In the genomic region with DNA sequence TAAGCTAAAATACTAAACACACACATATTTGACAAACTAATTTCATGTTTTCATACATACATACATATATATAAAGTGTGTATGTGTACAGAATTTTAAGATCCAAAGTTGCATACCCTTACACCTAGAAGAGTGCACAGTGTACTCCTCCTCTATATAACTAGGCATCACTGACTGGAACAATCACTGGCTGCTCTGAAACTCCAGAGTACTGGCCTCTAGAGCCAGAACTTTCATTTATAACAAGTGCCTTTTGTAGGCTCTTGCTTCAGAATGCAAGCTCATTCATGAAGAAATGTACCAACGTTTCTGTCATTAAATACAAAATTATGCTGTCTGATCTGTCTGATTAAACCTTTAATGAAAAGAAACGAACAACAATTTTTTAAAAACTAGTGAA, we compare ENCODE assay signal across 16 cellular contexts. TPM values are rescaled to one million over a fixed set of nuclear protein-coding genes. Genes with fewer than 3 reads are reported as not detected.
"Had no signal": no experiment of that assay in that cellular context is flagged by ENCODE, and none has a peak within 500 bp of the region (broad histone marks: within the 10 kb centered on the region; RNA-seq: fewer than 3 reads in every experiment).

No MANE protein-coding gene starts in this region.

- H3K4me3 ChIP-seq: colonic mucosa, ovary, SJCRH30, tibial nerve, vagina had no signal

- H3K4me1 Mint-ChIP-seq: activated B cell treated with CpG ODN at 0.5 μM for 24 hours; activated CD4-positive, alpha-beta T cell treated with anti-CD3 and anti-CD28 coated beads, Interleukin-2, amount 10 ng/mL, durations not matched to agents 7 days and 5 days had no signal

- H3K27me3 Mint-ChIP-seq: activated B cell treated with CpG ODN at 0.5 μM for 24 hours; activated CD4-positive, alpha-beta T cell treated with anti-CD3 and anti-CD28 coated beads, Interleukin-2, amount 10 ng/mL, durations not matched to agents 7 days and 5 days; stimulated activated naive B cell treated with anti-CD40 and anti-IgM and Interleukin-4, amounts not matched to agents 10 μg/mL and 1 μg/mL and 100 μg/mL, for 72 hours had no signal

- H3K36me3 ChIP-seq: colonic mucosa, ovary had no signal

- DNase-seq: activated B cell treated with CpG ODN at 0.5 μM for 24 hours; activated CD4-positive, alpha-beta T cell treated with anti-CD3 and anti-CD28 coated beads, Interleukin-2, amount 10 ng/mL, durations not matched to agents 7 days and 5 days; activated CD8-positive, alpha-beta memory T cell treated with anti-CD3 and anti-CD28 coated beads for 24 hours; activated naive CD4-positive, alpha-beta T cell; effector memory CD4-positive, alpha-beta T cell; foreskin keratinocyte; mesendoderm; ovary; stimulated activated CD4-positive, alpha-beta T cell treated with anti-CD3 and anti-CD28 coated beads, Interleukin-15, amount 100 ng/mL, for 24 hours; stimulated activated CD4-positive, alpha-beta T cell treated with anti-CD3 and anti-CD28 coated beads, Interleukin-4, amount 100 ng/mL, for 1 hour; stimulated activated naive B cell treated with anti-CD40 and anti-IgM and Interleukin-4, amounts not matched to agents 10 μg/mL and 1 μg/mL and 100 μg/mL, for 72 hours; T-helper 2 cell had no signal

- H3K27ac ChIP-seq: colonic mucosa, foreskin keratinocyte, ovary, SJCRH30, tibial nerve, vagina had no signal

- H3K27me3 ChIP-seq: colonic mucosa, foreskin keratinocyte, ovary, SJCRH30, tibial nerve, vagina had no signal

- H3K4me3 Mint-ChIP-seq: activated B cell treated with CpG ODN at 0.5 μM for 24 hours; activated CD4-positive, alpha-beta T cell treated with anti-CD3 and anti-CD28 coated beads, Interleukin-2, amount 10 ng/mL, durations not matched to agents 7 days and 5 days; stimulated activated naive B cell treated with anti-CD40 and anti-IgM and Interleukin-4, amounts not matched to agents 10 μg/mL and 1 μg/mL and 100 μg/mL, for 72 hours had no signal

- H3K27ac Mint-ChIP-seq: activated CD4-positive, alpha-beta T cell treated with anti-CD3 and anti-CD28 coated beads, Interleukin-2, amount 10 ng/mL, durations not matched to agents 7 days and 5 days had no signal

- ATAC-seq: foreskin keratinocyte; stimulated activated naive B cell treated with anti-CD40 and anti-IgM and Interleukin-4, amounts not matched to agents 10 μg/mL and 1 μg/mL and 100 μg/mL, for 72 hours had no signal

- H3K9me3 Mint-ChIP-seq: activated B cell treated with CpG ODN at 0.5 μM for 24 hours; activated CD4-positive, alpha-beta T cell treated with anti-CD3 and anti-CD28 coated beads, Interleukin-2, amount 10 ng/mL, durations not matched to agents 7 days and 5 days; stimulated activated naive B cell treated with anti-CD40 and anti-IgM and Interleukin-4, amounts not matched to agents 10 μg/mL and 1 μg/mL and 100 μg/mL, for 72 hours had no signal

- H3K9me3 ChIP-seq: colonic mucosa, ovary, SJCRH30, tibial nerve, vagina had no signal

- H3K4me1 ChIP-seq: colonic mucosa, foreskin keratinocyte, tibial nerve, vagina had no signal

RNA-seq across cellular contexts. Expression of gene GDF9, which starts 11.2 kb away (rescaled TPM):
- total RNA-seq: vagina had no signal
